In the genomic region with DNA sequence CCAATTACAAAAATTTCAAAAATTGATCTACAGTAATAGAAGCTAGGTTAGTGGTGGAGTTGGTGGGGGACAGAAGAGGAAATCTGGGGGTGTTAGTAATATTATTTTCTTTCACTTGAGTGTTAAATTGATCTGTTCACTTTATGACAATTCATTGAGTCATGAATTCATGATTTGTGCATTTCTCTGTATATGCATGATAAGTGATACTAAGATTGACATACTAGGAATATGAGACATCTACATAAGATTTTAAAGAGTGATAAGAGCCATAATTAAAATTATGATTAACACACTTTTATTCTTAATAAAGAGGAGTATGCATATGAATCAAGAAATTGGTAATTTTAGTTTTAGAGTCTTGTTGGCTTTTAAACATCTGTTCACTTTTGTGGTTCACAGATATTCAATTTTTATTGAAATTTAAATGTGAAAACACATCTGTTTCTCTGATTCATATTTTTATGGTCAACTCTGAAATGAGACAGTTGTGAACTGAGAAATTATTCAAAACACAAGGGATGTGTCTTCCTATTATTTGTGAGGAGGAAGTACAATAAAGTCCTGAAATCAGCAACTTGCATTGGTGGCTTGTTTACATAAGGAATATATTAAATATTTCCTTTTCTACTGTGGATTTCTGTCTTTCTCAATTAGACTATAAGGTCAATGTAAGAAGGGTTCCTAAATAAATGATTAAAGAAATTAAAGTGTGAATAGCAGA, we compare ENCODE assay signal across 20 cellular contexts.
"Had no signal": no experiment of that assay in that cellular context is flagged by ENCODE, and none has a peak within 500 bp of the region (broad histone marks: within the 10 kb centered on the region; RNA-seq: fewer than 3 reads in every experiment).

No MANE protein-coding gene starts in this region.

- H3K9me3 ChIP-seq: ascending aorta, esophagus squamous epithelium, lower lobe of right lung, sigmoid colon, thyroid gland had no signal

- H3K27ac ChIP-seq: ascending aorta, esophagus squamous epithelium, hepatocyte, lower lobe of right lung, thyroid gland had no signal

- H3K36me3 ChIP-seq: ascending aorta, esophagus squamous epithelium, lower lobe of right lung, sigmoid colon, thyroid gland had no signal

- ATAC-seq: activated CD8-positive, alpha-beta T cell treated with anti-CD3 and anti-CD28 coated beads, Interleukin-2, amount 10 ng/mL, durations not matched to agents 7 days and 5 days; left colon; natural killer cell; T-cell had no signal

- H3K4me3 ChIP-seq: ascending aorta, esophagus squamous epithelium, hepatocyte, lower lobe of right lung, sigmoid colon, thyroid gland had no signal

- H3K27me3 ChIP-seq: ascending aorta, esophagus squamous epithelium, hepatocyte, sigmoid colon, thyroid gland had no signal

- H2AFZ ChIP-seq: hepatocyte had no signal

- DNase-seq: activated B cell treated with CpG ODN at 0.5 μM for 24 hours; activated CD4-positive, alpha-beta T cell treated with anti-CD3 and anti-CD28 coated beads, Interleukin-2, amount 10 ng/mL, durations not matched to agents 7 days and 5 days; activated CD8-positive, alpha-beta memory T cell treated with anti-CD3 and anti-CD28 coated beads, Interleukin-2, amount 50 U/mL, for 4 hours; activated CD8-positive, alpha-beta T cell treated with anti-CD3 and anti-CD28 coated beads, Interleukin-2, amount 10 ng/mL, durations not matched to agents 7 days and 5 days; activated gamma-delta T cell; activated T-cell treated with anti-CD3 and anti-CD28 coated beads, Interleukin-2, amount 50 U/mL, for 72 hours; effector memory CD4-positive, alpha-beta T cell; esophagus squamous epithelium; islet precursor cell; left colon; lower lobe of right lung; natural killer cell; sigmoid colon; stimulated activated CD8-positive, alpha-beta memory T cell treated with anti-CD3 and anti-CD28 coated beads, Interleukin-4, amount 100 ng/mL, for 48 hours; stimulated activated naive CD4-positive, alpha-beta T cell treated with Interleukin-2 at 50 U/mL for 16 hours; T-cell; thyroid gland had no signal

- H3K4me1 ChIP-seq: ascending aorta, esophagus squamous epithelium, lower lobe of right lung, sigmoid colon, thyroid gland had no signal

- FAIRE-seq: endothelial cell of umbilical vein had no signal

- H3K4me2 ChIP-seq: hepatocyte had no signal

- H3K79me2 ChIP-seq: hepatocyte had no signal
